ENCODE assay signal across 8 cellular contexts in the genomic region with DNA sequence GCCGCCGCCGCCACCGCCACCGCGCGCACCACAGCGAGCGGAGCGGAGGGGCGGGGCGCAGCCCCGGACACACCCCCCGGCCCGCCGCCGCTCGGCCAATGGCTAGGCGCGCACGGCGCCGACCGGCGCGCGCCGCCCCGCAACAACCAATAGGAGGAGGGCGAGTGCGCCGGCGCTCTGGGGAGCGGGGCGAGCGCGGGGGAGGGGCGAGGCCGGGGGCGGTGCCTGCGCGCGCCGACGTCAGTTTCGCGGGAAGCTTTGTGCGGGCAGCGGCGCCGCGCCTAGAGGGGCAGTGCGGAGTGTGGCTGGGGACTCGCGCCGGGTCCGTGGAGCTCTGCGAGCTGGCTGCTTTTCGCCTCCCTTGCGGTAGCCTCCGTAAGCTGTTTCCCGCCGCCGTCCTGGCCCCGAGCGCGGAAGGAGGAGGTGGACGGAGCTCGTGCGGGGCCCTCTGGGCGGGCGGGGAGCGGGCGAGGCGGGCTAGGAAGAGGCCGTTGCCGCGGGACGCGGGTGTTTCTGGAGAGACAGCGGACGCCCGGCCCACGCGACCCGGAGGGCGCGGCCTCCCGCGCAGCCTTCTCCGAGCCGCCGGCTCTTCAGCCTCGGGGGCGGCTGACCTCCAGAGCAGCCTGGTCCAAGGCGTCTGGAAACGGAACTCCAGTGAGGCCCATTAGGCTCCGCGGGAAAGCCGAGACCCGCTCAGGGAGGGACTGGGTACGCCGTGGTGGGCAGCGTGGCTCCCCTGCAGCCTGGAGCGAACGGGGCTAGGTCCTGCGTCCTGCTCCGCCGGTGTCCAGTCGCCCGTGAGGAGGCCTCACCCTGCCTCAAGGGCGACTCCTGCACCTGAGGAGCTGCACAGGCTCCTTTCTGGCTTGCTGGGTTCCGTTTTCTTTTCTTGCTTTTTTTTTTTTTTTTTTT. TPM values are rescaled to one million over a fixed set of nuclear protein-coding genes. Genes with fewer than 3 reads are reported as not detected.
DNase-seq lines count a peak whose midpoint lies in the region; ATAC-seq and TF ChIP-seq lines count a peak whose summit lies in the region.

A gene (minus strand): TSS at position 44 of the 915 bp plus-strand sequence. CDS start 249 bp downstream, outside the sequence.

- H3K27me3 Mint-ChIP-seq in chondrocyte (ENCODE audit: low read depth): no peaks in the 10 kb centered on the region

- peak within 1 kb of the TSS; percentile 91 for H3K4me3 Mint-ChIP-seq in chondrocyte (ENCODE audit: unreplicated experiment)

- TF ChIP-seq POLR2A in GM19099 (IDR thresholded peaks at IDR 0.05; ENCODE audit: extremely low read depth, insufficient read length, low read depth): peak; percentile 57

- intact Hi-C loops in left colon (cut with DNase I, micrococcal nuclease): no loop called here

- no peaks in the 10 kb centered on the region for H3K9me3 Mint-ChIP-seq in chondrocyte (ENCODE audit: low read depth)

- peaks cover 9% of the 10 kb centered on the region for H3K4me1 Mint-ChIP-seq in chondrocyte (ENCODE audit: low read depth)

- H3K27ac Mint-ChIP-seq in chondrocyte (ENCODE audit: unreplicated experiment): peak within 1 kb of the TSS; percentile 92

- H3K36me3 Mint-ChIP-seq in chondrocyte (ENCODE audit: low read depth): peaks cover 10% of the 10 kb centered on the region

- TF ChIP-seq CTCF in AG10803 (conservative IDR thresholded peaks at IDR 0.05; ENCODE audit: low read length): no peak
- peak; percentile 18 for TF ChIP-seq CTCF in chondrocyte (IDR thresholded peaks at IDR 0.05)

- peak; percentile 78 for DNase-seq in AG10803 (ENCODE audit: low read depth)
- DNase-seq in NCI-H446 treated with DMSO at 0.1 percent for 48 hours (lab: John Stamatoyannopoulos, UW): peak; percentile 42
- DNase-seq in activated CD4-positive, alpha-beta T cell treated with anti-CD3 and anti-CD28 coated beads for 1 hour: peak; percentile 85
- no peak for DNase-seq in chondrocyte (ENCODE audit: low spot score)
- DNase-seq in left colon: peak; percentile 84 to 91
- peak; percentile 89 to 90 for DNase-seq in stimulated activated CD4-positive, alpha-beta T cell treated with anti-CD3 and anti-CD28 coated beads, Interleukin-1b, Interleukin-23, amount 100 ng/mL, for 4 hours (ENCODE audit: low read depth in 2 of 2)

- ATAC-seq in HG03354 (IDR thresholded peaks at IDR 0.05; ENCODE audit: poor library complexity, severe bottlenecking, unreplicated experiment): peak; percentile 82
- ATAC-seq in left colon: peak; percentile 96

- H3K4me3 ChIP-seq in AG10803 (ENCODE audit: low read length): peak within 1 kb of the TSS; percentile 76

RNA-seq across cellular contexts. Expression of the gene that starts here (rescaled TPM):
- 32.5 to 34.8 TPM (median 33.0 TPM) in 3 replicates for total RNA-seq in chondrocyte
- total RNA-seq in left colon: 10 to 100 TPM; 12.5 to 22.4 TPM
